ENCODE assay signal across 23 cellular contexts in genomic region chr1:62682531-62682930, GRCh38. TPM values are rescaled to one million over a fixed set of nuclear protein-coding genes. Genes with fewer than 3 reads are reported as not detected.
DNase-seq lines count a peak whose midpoint lies in the region; ATAC-seq, FAIRE-seq and TF ChIP-seq lines count a peak whose summit lies in the region.
"Had no signal": no experiment of that assay in that cellular context is flagged by ENCODE, and none has a peak within 500 bp of the region (broad histone marks: within the 10 kb centered on the region; RNA-seq: fewer than 3 reads in every experiment).

No MANE protein-coding gene starts in this region.

- H3K4me3 Mint-ChIP-seq in MCF 10A (ENCODE audit: unreplicated experiment), result no peak overlapping the region
- no peak overlapping the region for H3K4me3 Mint-ChIP-seq in astrocyte (ENCODE audit: unreplicated experiment)
- H3K4me3 Mint-ChIP-seq: activated CD4-positive, alpha-beta T cell treated with anti-CD3 and anti-CD28 coated beads for 36 hours; activated naive CD8-positive, alpha-beta T cell treated with anti-CD3 and anti-CD28 coated beads for 36 hours; IgD-negative memory B cell; nephron; T-helper 2 cell treated with Interferon-gamma antibody and Interleukin-4, amounts not matched to agents 5 μg/mL and 100 μg/mL, for 36 hours had no signal

- H3K79me2 ChIP-seq in astrocyte (ENCODE audit: insufficient read depth, low read length), result peaks cover 81% of the 10 kb centered on the region

- H3K4me2 ChIP-seq in astrocyte (ENCODE audit: low read length), result peak overlapping the region; percentile 49

- peaks cover 12% of the 10 kb centered on the region for H3K4me1 Mint-ChIP-seq in MCF 10A (ENCODE audit: insufficient read depth, unreplicated experiment)
- peaks cover 8% of the 10 kb centered on the region for H3K4me1 Mint-ChIP-seq in astrocyte (ENCODE audit: low read depth, unreplicated experiment)

- no peak for ATAC-seq in GM19395 (IDR thresholded peaks at IDR 0.05; ENCODE audit: unreplicated experiment)
- no peak for ATAC-seq in GM21515 (IDR thresholded peaks at IDR 0.05; ENCODE audit: unreplicated experiment)
- ATAC-seq in HG03342 (IDR thresholded peaks at IDR 0.05; ENCODE audit: unreplicated experiment), result no peak
- ATAC-seq: activated CD4-positive, alpha-beta T cell treated with anti-CD3 and anti-CD28 coated beads for 36 hours; esophagus mucosa had no signal

- TF ChIP-seq POLR2A in breast epithelium (IDR thresholded peaks at IDR 0.05), result no peak

- H3K4me1 ChIP-seq in breast epithelium, result peaks cover 0 to 5% of the 10 kb centered on the region in 2 donors
- peaks cover 21% of the 10 kb centered on the region for H3K4me1 ChIP-seq in astrocyte (ENCODE audit: insufficient read depth, low read length)
- H3K4me1 ChIP-seq: SJSA1 had no signal

- no peaks in the 10 kb centered on the region for H3K36me3 ChIP-seq in breast epithelium
- H3K36me3 ChIP-seq in astrocyte (ENCODE audit: insufficient read depth, low read length), result no peaks in the 10 kb centered on the region
- H3K36me3 ChIP-seq: thoracic aorta had no signal

- H3K36me3 Mint-ChIP-seq in MCF 10A (ENCODE audit: insufficient read depth, unreplicated experiment), result no peaks in the 10 kb centered on the region
- no peaks in the 10 kb centered on the region for H3K36me3 Mint-ChIP-seq in astrocyte (ENCODE audit: low read depth, unreplicated experiment)
- H3K36me3 Mint-ChIP-seq: activated naive CD8-positive, alpha-beta T cell treated with anti-CD3 and anti-CD28 coated beads for 36 hours; IgD-negative memory B cell had no signal

- peaks cover 48% of the 10 kb centered on the region for H4K20me1 ChIP-seq in astrocyte (ENCODE audit: insufficient read depth, low read length)

- no peak overlapping the region for H2AFZ ChIP-seq in astrocyte (ENCODE audit: low read depth, low read length)

- no peaks in the 10 kb centered on the region for H3K27me3 Mint-ChIP-seq in MCF 10A (ENCODE audit: insufficient read depth, unreplicated experiment)
- H3K27me3 Mint-ChIP-seq in astrocyte (ENCODE audit: low read depth, unreplicated experiment), result no peaks in the 10 kb centered on the region
- H3K27me3 Mint-ChIP-seq: activated CD4-positive, alpha-beta T cell treated with anti-CD3 and anti-CD28 coated beads for 36 hours; activated naive CD8-positive, alpha-beta T cell treated with anti-CD3 and anti-CD28 coated beads for 36 hours had no signal

- DNase-seq in breast epithelium (ENCODE audit: low spot score in 2 of 2) (no peak), MCF 10A (ENCODE audit: unreplicated experiment) (no peak), astrocyte (ENCODE audit: low read depth) (peak; percentile 27), fibroblast of the aortic adventitia (ENCODE audit: low read depth) (peak; percentile 32), NCI-H187 treated with DMSO at 0.1 percent for 48 hours (lab: John Stamatoyannopoulos, UW) (no peak)
- DNase-seq: activated CD4-positive, alpha-beta T cell treated with anti-CD3 and anti-CD28 coated beads for 36 hours; activated naive CD8-positive, alpha-beta T cell treated with anti-CD3 and anti-CD28 coated beads for 36 hours; dorsolateral prefrontal cortex; MV-4-11; NCI-H2029; NCI-H524; stimulated activated CD4-positive, alpha-beta T cell treated with anti-CD3 and anti-CD28 coated beads, Interleukin-12 subunit alpha, Interleukin-12 subunit beta, amount 100 ng/mL, for 4 hours had no signal

- no TSS peak for BruUV-seq in MCF 10A (replicated peaks; lab: Mats Ljungman, UMichigan)

- H3K9me3 ChIP-seq in breast epithelium (no peaks in the 10 kb centered on the region), astrocyte (ENCODE audit: insufficient read depth, low read depth, low read length) (no peaks in the 10 kb centered on the region)
- H3K9me3 ChIP-seq: SJSA1, thoracic aorta had no signal

- POLR2A ChIA-PET in MCF 10A (lab: Yijun Ruan, JAX), result interaction anchor here (0.7 kb wide), 2 partner anchors 27 to 34 kb away, joined by 3 to 4 read pairs; no protein-coding TSS in a partner anchor

- H3K9me3 Mint-ChIP-seq in MCF 10A (ENCODE audit: unreplicated experiment) (no peaks in the 10 kb centered on the region), astrocyte (ENCODE audit: unreplicated experiment) (peaks cover 2% of the 10 kb centered on the region)
- H3K9me3 Mint-ChIP-seq: activated naive CD8-positive, alpha-beta T cell treated with anti-CD3 and anti-CD28 coated beads for 36 hours; T-helper 2 cell treated with Interferon-gamma antibody and Interleukin-4, amounts not matched to agents 5 μg/mL and 100 μg/mL, for 36 hours had no signal

- intact Hi-C loops in breast epithelium (cut with DNase I; ENCODE audit: low total_unique reads), result no loop called here
- intact Hi-C loops in MCF 10A (cut with micrococcal nuclease), result loop anchor here (10.0 kb wide), 1 partner anchor 58 kb away; no protein-coding TSS in a partner anchor

- H3K4me3 ChIP-seq in breast epithelium (no peak overlapping the region), astrocyte (ENCODE audit: insufficient read depth, low read depth, low read length) (no peak overlapping the region), fibroblast of the aortic adventitia (ENCODE audit: low read depth, low read length) (no peak overlapping the region)
- H3K4me3 ChIP-seq: BLaER1 treated with 17β-estradiol and CSF1 and Interleukin-3, amounts not matched to agents 10 nM and 100 nM; dorsolateral prefrontal cortex; SJSA1; thoracic aorta had no signal

- no peak overlapping the region for H3K9ac ChIP-seq in astrocyte (ENCODE audit: low read length)
- H3K9ac ChIP-seq: BLaER1 treated with 17β-estradiol and CSF1 and Interleukin-3, amounts not matched to agents 10 nM and 100 nM had no signal

- TF ChIP-seq CTCF in breast epithelium (IDR thresholded peaks at IDR 0.05) (no peak), MCF 10A (IDR thresholded peaks at IDR 0.05; ENCODE audit: unreplicated experiment) (no peak), astrocyte (IDR thresholded peaks at IDR 0.05; ENCODE audit: insufficient read depth, low read depth, low read length) (no peak), fibroblast of the aortic adventitia (IDR thresholded peaks at IDR 0.05; ENCODE audit: insufficient read depth, low read length) (no peak)

- H3K27ac ChIP-seq in breast epithelium (peak overlapping the region; percentile 64 to 75), astrocyte (ENCODE audit: low read depth, low read length) (no peak overlapping the region)
- H3K27ac ChIP-seq: BLaER1 treated with 17β-estradiol and CSF1 and Interleukin-3, amounts not matched to agents 10 nM and 100 nM; dorsolateral prefrontal cortex; SJSA1; thoracic aorta had no signal

- no peak for FAIRE-seq in astrocyte (lab: Jason Lieb, UNC)
- FAIRE-seq: islet of Langerhans had no signal

- H3K27ac Mint-ChIP-seq in MCF 10A (ENCODE audit: low read depth, unreplicated experiment) (no peak overlapping the region), astrocyte (ENCODE audit: unreplicated experiment) (no peak overlapping the region)
- H3K27ac Mint-ChIP-seq: activated CD4-positive, alpha-beta T cell treated with anti-CD3 and anti-CD28 coated beads for 36 hours; activated naive CD8-positive, alpha-beta T cell treated with anti-CD3 and anti-CD28 coated beads for 36 hours; IgD-negative memory B cell; nephron; T-helper 2 cell treated with Interferon-gamma antibody and Interleukin-4, amounts not matched to agents 5 μg/mL and 100 μg/mL, for 36 hours had no signal

- H3K27me3 ChIP-seq in breast epithelium (no peaks in the 10 kb centered on the region), astrocyte (ENCODE audit: insufficient read depth, low read length) (no peaks in the 10 kb centered on the region)
- H3K27me3 ChIP-seq: BLaER1 treated with 17β-estradiol and CSF1 and Interleukin-3, amounts not matched to agents 10 nM and 100 nM; dorsolateral prefrontal cortex; SJSA1 had no signal

- CTCF ChIA-PET in MCF 10A (lab: Yijun Ruan, JAX), result interaction anchor here (0.9 kb wide), 1 partner anchor 64 kb away, joined by 3 read pairs; no protein-coding TSS in a partner anchor

RNA-seq across cellular contexts. Expression of gene DOCK7, which starts 5.7 kb away (rescaled TPM):
- 10 to 100 TPM; 35.7 to 60.7 (median 49.2) TPM for total RNA-seq in breast epithelium
- 46.9 and 49.7 TPM in 2 replicates for total RNA-seq in MCF 10A (2022)
- 68.7 and 71.2 TPM in 2 replicates for total RNA-seq in astrocyte
- 110 and 142 TPM in 2 replicates for total RNA-seq in fibroblast of the aortic adventitia (ENCODE audit: low replicate concordance)

Comparison
In these comparisons a context has a peak if more than half of its experiments do, and no peak if none do; other contexts are left out.
1. DNase-seq: peak in astrocyte (single experiment) and fibroblast of the aortic adventitia (single experiment); none in breast epithelium (0 of 2), MCF 10A (single experiment) and NCI-H187 treated with DMSO at 0.1 percent for 48 hours (single experiment).